8 cellular contexts compared by ENCODE assay signal in the genomic region with DNA sequence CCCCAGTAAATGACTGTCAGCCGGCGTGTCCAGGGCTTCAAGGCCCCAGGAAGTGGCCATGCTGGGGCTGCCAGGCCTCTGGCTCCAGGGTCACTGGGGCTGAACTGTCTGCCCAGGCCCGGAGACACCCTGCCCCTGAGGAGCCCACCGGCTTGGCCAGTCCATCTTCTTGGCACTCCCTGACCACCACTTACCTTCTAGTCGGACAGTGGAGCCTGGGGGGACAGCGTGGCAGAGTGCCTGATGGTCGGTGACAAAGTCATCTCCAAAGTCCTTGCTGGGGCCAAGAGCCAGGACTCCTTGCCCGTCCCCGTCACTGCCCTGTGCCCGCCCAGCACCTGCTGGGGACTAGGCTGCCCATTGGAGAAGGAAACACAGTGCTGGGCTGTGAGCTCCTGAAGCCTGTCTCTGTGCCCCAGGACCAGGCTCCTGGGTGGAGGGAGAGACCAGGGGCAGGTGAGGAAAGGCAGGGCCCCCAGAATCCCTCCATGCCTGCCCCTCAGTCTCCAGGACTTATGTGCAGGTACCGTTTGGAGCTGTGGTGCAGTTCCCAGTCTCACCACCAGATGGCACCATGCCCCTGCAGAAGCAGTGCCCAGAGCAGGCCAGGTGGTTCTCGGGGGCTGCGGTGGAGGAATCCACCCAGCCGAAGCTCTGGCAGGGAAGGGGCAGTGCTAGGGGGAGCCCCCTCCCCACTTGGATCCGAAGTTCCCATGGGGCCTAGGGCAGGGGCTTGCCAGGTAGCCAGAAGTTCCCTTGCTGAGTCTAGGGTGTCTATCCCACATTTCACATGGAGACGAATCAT. TPM values are rescaled to one million over a fixed set of nuclear protein-coding genes. Genes with fewer than 3 reads are reported as not detected.
A peak's percentile ranks its signal among the peaks of the same experiment; 100 is the strongest.
DNase-seq lines count a peak whose midpoint lies in the region; ATAC-seq and TF ChIP-seq lines count a peak whose summit lies in the region.

No MANE protein-coding gene starts in this region.

- H3K9me3 Mint-ChIP-seq in CD8-positive, alpha-beta memory T cell, result no peaks in the 10 kb centered on the region
- H3K9me3 Mint-ChIP-seq in neural progenitor cell, result no peaks in the 10 kb centered on the region

- TF ChIP-seq CTCF in Peyer's patch (IDR thresholded peaks at IDR 0.05) (peak; percentile 96 to 100 (median 99)), neural progenitor cell (IDR thresholded peaks at IDR 0.05) (peak; percentile 99)

- H3K36me3 ChIP-seq in CD8-positive, alpha-beta memory T cell (ENCODE audit: insufficient read depth, low read length), result no peaks in the 10 kb centered on the region
- no peaks in the 10 kb centered on the region for H3K36me3 ChIP-seq in Peyer's patch
- no peaks in the 10 kb centered on the region for H3K36me3 ChIP-seq in neural progenitor cell

- H3K27ac ChIP-seq in CD8-positive, alpha-beta memory T cell (ENCODE audit: low read depth, low read length), result no peak overlapping the region
- H3K27ac ChIP-seq in Peyer's patch (no peak overlapping the region), neural progenitor cell (no peak overlapping the region)

- H3K4me3 Mint-ChIP-seq in CD8-positive, alpha-beta memory T cell, result no peak overlapping the region
- H3K4me3 Mint-ChIP-seq in neural progenitor cell, result peak overlapping the region; percentile 58

- no peaks in the 10 kb centered on the region for H3K9me3 ChIP-seq in CD8-positive, alpha-beta memory T cell (ENCODE audit: low read length)
- H3K9me3 ChIP-seq in Peyer's patch (no peaks in the 10 kb centered on the region), neural progenitor cell (ENCODE audit: low read depth) (no peaks in the 10 kb centered on the region)

- POLR2A ChIA-PET in CD8-positive, alpha-beta memory T cell (lab: Charles Lee), result no interaction called here

- H3K36me3 Mint-ChIP-seq in CD8-positive, alpha-beta memory T cell, result no peaks in the 10 kb centered on the region
- no peaks in the 10 kb centered on the region for H3K36me3 Mint-ChIP-seq in neural progenitor cell

- H4K20me1 ChIP-seq in neural progenitor cell (ENCODE audit: low read depth), result no peaks in the 10 kb centered on the region

- no peaks in the 10 kb centered on the region for H3K79me2 ChIP-seq in neural progenitor cell (ENCODE audit: low read depth)

- no peak overlapping the region for H3K4me3 ChIP-seq in CD8-positive, alpha-beta memory T cell (ENCODE audit: low read length)
- H3K4me3 ChIP-seq in Peyer's patch, result no peak overlapping the region
- H3K4me3 ChIP-seq in neural progenitor cell, result no peak overlapping the region

- H3F3A ChIP-seq in neural progenitor cell (ENCODE audit: low read depth), result no peaks in the 10 kb centered on the region

- H3K4me1 ChIP-seq in CD8-positive, alpha-beta memory T cell (ENCODE audit: insufficient read depth, low read length), result no peaks in the 10 kb centered on the region
- H3K4me1 ChIP-seq in Peyer's patch, result no peaks in the 10 kb centered on the region
- peaks cover 9% of the 10 kb centered on the region for H3K4me1 ChIP-seq in neural progenitor cell

- H2AFZ ChIP-seq in neural progenitor cell (replicated peaks), result no peak overlapping the region

- no peak overlapping the region for H3K4me2 ChIP-seq in neural progenitor cell

- CTCF ChIA-PET in CD8-positive, alpha-beta memory T cell (lab: Charles Lee), result interaction anchor here (0.6 to 3.0 kb wide), 24 partner anchors 9 to 186 kb away, joined by 3 to 23 read pairs (median 3); no protein-coding TSS in a partner anchor

- peak overlapping the region in 2 of 8 donors; percentile 19 to 36 for H3K27ac Mint-ChIP-seq in CD8-positive, alpha-beta memory T cell
- peak overlapping the region; percentile 69 for H3K27ac Mint-ChIP-seq in neural progenitor cell

- H3K27me3 Mint-ChIP-seq in CD8-positive, alpha-beta memory T cell, result peaks cover 0 to 4% of the 10 kb centered on the region in 2 donors
- H3K27me3 Mint-ChIP-seq in neural progenitor cell (ENCODE audit: insufficient read depth, low read depth), result peaks cover 2% of the 10 kb centered on the region

- DNase-seq in CD8-positive, alpha-beta memory T cell, result peak; percentile 79 to 90 (median 83)
- DNase-seq in HS-27A (ENCODE audit: low read depth), result peak; percentile 34
- DNase-seq in Peyer's patch, result peak; percentile 89 to 95 (median 89)
- peak; percentile 70 for DNase-seq in activated T-helper 1 cell treated with Interleukin-2 at 50 U/mL for 16 hours (ENCODE audit: low read depth)
- peak; percentile 70 for DNase-seq in fibroblast of peridontal ligament (ENCODE audit: extremely low read depth)
- DNase-seq in neural progenitor cell (ENCODE audit: low spot score), result peak; percentile 88
- peak; percentile 90 for DNase-seq in stimulated activated naive CD8-positive, alpha-beta T cell treated with anti-CD3 and anti-CD28 coated beads, Interleukin-15, Interleukin-2, amounts not matched to agents 100 U/mL and 50 U/mL, for 24 hours

- peak; percentile 79 for ATAC-seq in stimulated activated naive CD8-positive, alpha-beta T cell treated with anti-CD3 and anti-CD28 coated beads, Interleukin-15, Interleukin-2, amounts not matched to agents 100 U/mL and 50 U/mL, for 24 hours
- no peak for ATAC-seq in HG02759 (IDR thresholded peaks at IDR 0.05; ENCODE audit: unreplicated experiment)

- TF ChIP-seq POLR2A in Peyer's patch (IDR thresholded peaks at IDR 0.05), result peak in 1 of 2 donors; percentile 35

- no peak overlapping the region for H3K9ac ChIP-seq in neural progenitor cell

- peaks cover 17% of the 10 kb centered on the region for H3K27me3 ChIP-seq in CD8-positive, alpha-beta memory T cell (ENCODE audit: insufficient read depth, low read length, poor library complexity, severe bottlenecking)
- H3K27me3 ChIP-seq in Peyer's patch (no peaks in the 10 kb centered on the region), neural progenitor cell (no peaks in the 10 kb centered on the region)

- H3K4me1 Mint-ChIP-seq in CD8-positive, alpha-beta memory T cell, result peaks cover 0 to 4% (median 2%) of the 10 kb centered on the region in 3 donors
- H3K4me1 Mint-ChIP-seq in neural progenitor cell, result peaks cover 35% of the 10 kb centered on the region

RNA-seq across cellular contexts. Expression of gene CCDC188, which starts 6.0 kb away (rescaled TPM):
- not detected for total RNA-seq in CD8-positive, alpha-beta memory T cell
- polyA plus RNA-seq in CD8-positive, alpha-beta memory T cell, result not detected
- total RNA-seq in Peyer's patch (1 to 10 TPM in 1 of 4 donors, not detected in 3; 6.6 TPM), neural progenitor cell (ENCODE audit: low replicate concordance) (not detected in 2 replicates)

RNA-seq across cellular contexts. Expression of gene ZDHHC8, which starts 25.2 kb away (rescaled TPM):
- total RNA-seq in CD8-positive, alpha-beta memory T cell, result 10 to 100 TPM; 74.7 to 80.7 TPM
- polyA plus RNA-seq in CD8-positive, alpha-beta memory T cell, result 4.4 TPM
- total RNA-seq in Peyer's patch, result 10 to 100 TPM in 3 of 4 donors, 1 to 10 TPM in 1; 4.1 to 37.0 (median 22.6) TPM
- 7.1 and 11.4 TPM in 2 replicates for total RNA-seq in neural progenitor cell (ENCODE audit: low replicate concordance)

RNA-seq across cellular contexts. Expression of gene TRMT2A, which starts 39.8 kb away (rescaled TPM):
- total RNA-seq in CD8-positive, alpha-beta memory T cell, result 100 to 1,000 TPM; 108 to 121 TPM
- polyA plus RNA-seq in CD8-positive, alpha-beta memory T cell, result 35.6 TPM
- 100 to 1,000 TPM in 1 of 4 donors, 10 to 100 TPM in 3; 26.8 to 134 (median 86.9) TPM for total RNA-seq in Peyer's patch
- 24.3 and 39.7 TPM in 2 replicates for total RNA-seq in neural progenitor cell (ENCODE audit: low replicate concordance)

RNA-seq across cellular contexts. Expression of gene RANBP1, which starts 40.9 kb away (rescaled TPM):
- total RNA-seq in CD8-positive, alpha-beta memory T cell, result 100 to 1,000 TPM; 436 to 459 TPM
- 102 TPM for polyA plus RNA-seq in CD8-positive, alpha-beta memory T cell
- total RNA-seq in Peyer's patch, result 100 to 1,000 TPM; 103 to 203 (median 163) TPM
- total RNA-seq in neural progenitor cell (ENCODE audit: low replicate concordance), result 874 and 918 TPM in 2 replicates

Comparison
In these comparisons a context has a peak if more than half of its experiments do, and no peak if none do; other contexts are left out.
1. DNase-seq: peak in every context shown above with its lines; median percentile 90 in stimulated activated naive CD8-positive, alpha-beta T cell treated with anti-CD3 and anti-CD28 coated beads, Interleukin-15, Interleukin-2, amounts not matched to agents 100 U/mL and 50 U/mL, for 24 hours; 89 in Peyer's patch; 88 in neural progenitor cell; 83 in CD8-positive, alpha-beta memory T cell; 70 in activated T-helper 1 cell treated with Interleukin-2 at 50 U/mL for 16 hours; 70 in fibroblast of peridontal ligament; 34 in HS-27A.